8 cellular contexts compared by ENCODE assay signal in the genomic region with DNA sequence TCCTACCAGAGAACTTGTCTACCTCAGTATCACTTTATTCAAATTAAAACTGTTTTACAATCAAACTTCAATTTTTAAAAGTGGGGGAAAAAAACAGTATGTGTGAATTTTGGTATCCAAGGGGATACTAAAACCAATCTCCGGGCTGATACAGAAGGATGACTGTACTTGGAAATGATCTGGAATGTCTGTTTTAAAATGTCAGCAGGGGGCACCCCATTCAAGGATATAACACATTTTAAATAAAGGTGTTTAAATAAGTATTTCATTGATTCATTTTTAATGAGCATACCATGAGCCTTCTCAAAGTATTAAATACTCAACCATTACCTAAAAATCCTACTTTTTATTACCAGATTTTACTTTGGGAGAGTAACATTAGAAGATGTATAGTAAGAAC.
DNase-seq lines count a peak whose midpoint lies in the region; ATAC-seq and TF ChIP-seq lines count a peak whose summit lies in the region.

No MANE protein-coding gene starts in this region.

- H3K27ac ChIP-seq in SK-N-SH (ENCODE audit: low read depth in 2 of 2, low read length in 1 of 2) (no peak overlapping the region), gastroesophageal sphincter (no peak overlapping the region)

- TF ChIP-seq RAD21 in SK-N-SH (IDR thresholded peaks at IDR 0.05; ENCODE audit: low read length): peak; percentile 76

- POLR2A ChIA-PET in SK-N-SH (lab: Yijun Ruan, JAX): no interaction called here

- H3K4me3 ChIP-seq in SK-N-SH (ENCODE audit: low read depth in 2 of 2, low read length in 1 of 2) (no peak overlapping the region; a peak in 1 of 4 replicates), gastroesophageal sphincter (no peak overlapping the region)

- no peak overlapping the region for H2AFZ ChIP-seq in SK-N-SH (ENCODE audit: low read depth)

- ATAC-seq in gastroesophageal sphincter: no peak

- H3K4me1 ChIP-seq in SK-N-SH (ENCODE audit: control insufficient read depth in 1 of 2, insufficient read depth in 2 of 2, low read depth in 1 of 2, low read length in 1 of 2): peaks cover 0 to 7% of the 10 kb centered on the region in 2 experiments; a peak in 2 of 4 replicates
- no peaks in the 10 kb centered on the region for H3K4me1 ChIP-seq in gastroesophageal sphincter

- WGBS in SK-N-SH (ENCODE audit: low lambda C conversion rate): 50% methylated on average over 1 of the region's 1 CpG
- 13 to 15% methylated on average over 1 of the region's 1 CpG for WGBS in gastroesophageal sphincter (ENCODE audit: low coverage in 1 of 2), 2 donors

- H3F3A ChIP-seq in SK-N-SH (replicated peaks; ENCODE audit: insufficient read depth): peaks cover 2% of the 10 kb centered on the region

- H3K9ac ChIP-seq in SK-N-SH: no peak overlapping the region

- TF ChIP-seq CTCF in SK-N-SH (IDR thresholded peaks at IDR 0.05) (peak; percentile 66), gastroesophageal sphincter (IDR thresholded peaks at IDR 0.05) (peak; percentile 27 to 57 (median 56))

- CTCF ChIA-PET in SK-N-SH (lab: Yijun Ruan, JAX): interaction anchor here (0.7 to 9.5 kb wide), 4 partner anchors 69 to 352 kb away, joined by 3 to 121 read pairs (median 4); no protein-coding TSS in a partner anchor

- no peaks in the 10 kb centered on the region for H3K27me3 ChIP-seq in SK-N-SH (ENCODE audit: insufficient read depth)
- no peaks in the 10 kb centered on the region for H3K27me3 ChIP-seq in gastroesophageal sphincter

- H3K9me2 ChIP-seq in SK-N-SH: no peaks in the 10 kb centered on the region

- H3K9me3 ChIP-seq in SK-N-SH (0 out of 2 replicates have a peak, but pooled peaks cover 6% of the 10 kb centered on the region), gastroesophageal sphincter (no peaks in the 10 kb centered on the region)

- DNase-seq in COR-L47 (lab: John Stamatoyannopoulos, UW): peak; percentile 6
- DNase-seq in HCEC 1CT: peak; percentile 57
- DNase-seq in SK-N-SH: peak; percentile 55
- DNase-seq in stromal cell of bone marrow (ENCODE audit: low read depth): peak; percentile 43
- no peak for DNase-seq in activated CD8-positive, alpha-beta memory T cell treated with anti-CD3 and anti-CD28 coated beads, Interleukin-2, amount 50 U/mL, for 4 hours
- DNase-seq in activated CD4-positive, alpha-beta T cell treated with anti-CD3 and anti-CD28 coated beads, Interleukin-2, amount 50 U/mL, for 1 hour: no peak
- DNase-seq in activated CD4-positive, alpha-beta T cell treated with anti-CD3 and anti-CD28 coated beads, Interleukin-2, amount 50 U/mL, for 48 hours: no peak

- H3K79me2 ChIP-seq in SK-N-SH (ENCODE audit: insufficient read depth): no peaks in the 10 kb centered on the region

- TF ChIP-seq EP300 in SK-N-SH (IDR thresholded peaks at IDR 0.05; ENCODE audit: borderline replicate concordance in 1 of 2, low read depth in 1 of 2, low read length in 1 of 2) (no peak), gastroesophageal sphincter (IDR thresholded peaks at IDR 0.05) (no peak)

- no peaks in the 10 kb centered on the region for H4K20me1 ChIP-seq in SK-N-SH (ENCODE audit: insufficient read depth)

- H3K4me2 ChIP-seq in SK-N-SH: no peak overlapping the region

- TF ChIP-seq POLR2A in gastroesophageal sphincter (IDR thresholded peaks at IDR 0.05): no peak

- peaks cover 2 to 9% of the 10 kb centered on the region in 2 experiments for H3K36me3 ChIP-seq in SK-N-SH (replicated peaks in 1 of 2; ENCODE audit: control insufficient read depth in 1 of 2, insufficient read depth in 2 of 2, low read length in 1 of 2)
- peaks cover 0 to 6% of the 10 kb centered on the region in 2 donors for H3K36me3 ChIP-seq in gastroesophageal sphincter

TF ChIP-seq in SK-N-SH, 30 proteins besides CTCF, POLR2A, EP300 and RAD21:
- no peak for TF ChIP-seq NRF1 (IDR thresholded peaks at IDR 0.05; ENCODE audit: low read depth, low read length)
- TF ChIP-seq, protein P1, sequence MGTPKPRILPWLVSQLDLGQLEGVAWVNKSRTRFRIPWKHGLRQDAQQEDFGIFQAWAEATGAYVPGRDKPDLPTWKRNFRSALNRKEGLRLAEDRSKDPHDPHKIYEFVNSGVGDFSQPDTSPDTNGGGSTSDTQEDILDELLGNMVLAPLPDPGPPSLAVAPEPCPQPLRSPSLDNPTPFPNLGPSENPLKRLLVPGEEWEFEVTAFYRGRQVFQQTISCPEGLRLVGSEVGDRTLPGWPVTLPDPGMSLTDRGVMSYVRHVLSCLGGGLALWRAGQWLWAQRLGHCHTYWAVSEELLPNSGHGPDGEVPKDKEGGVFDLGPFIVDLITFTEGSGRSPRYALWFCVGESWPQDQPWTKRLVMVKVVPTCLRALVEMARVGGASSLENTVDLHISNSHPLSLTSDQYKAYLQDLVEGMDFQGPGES (IDR thresholded peaks at IDR 0.05; ENCODE audit: low read depth, low read length): no peak
- no peak for TF ChIP-seq ELF1 (IDR thresholded peaks at IDR 0.05)
- TF ChIP-seq SMC3 (IDR thresholded peaks at IDR 0.05; ENCODE audit: low read depth, low read length): peak; percentile 56

Comparison
In these comparisons a context has a peak if more than half of its experiments do, and no peak if none do; other contexts are left out.
1. DNase-seq: peak in COR-L47 (single experiment), HCEC 1CT (single experiment), SK-N-SH (single experiment) and stromal cell of bone marrow (single experiment); none in activated CD8-positive, alpha-beta memory T cell treated with anti-CD3 and anti-CD28 coated beads, Interleukin-2, amount 50 U/mL, for 4 hours (single experiment), activated CD4-positive, alpha-beta T cell treated with anti-CD3 and anti-CD28 coated beads, Interleukin-2, amount 50 U/mL, for 1 hour (single experiment) and activated CD4-positive, alpha-beta T cell treated with anti-CD3 and anti-CD28 coated beads, Interleukin-2, amount 50 U/mL, for 48 hours (0 of 2).